Comparison of ENCODE assay signal across 17 cellular contexts in genomic region chr12:1131811-1132224, GRCh38.
A peak's percentile ranks its signal among the peaks of the same experiment; 100 is the strongest.
DNase-seq lines count a peak whose midpoint lies in the region; ATAC-seq and TF ChIP-seq lines count a peak whose summit lies in the region.
"Had no signal": no experiment of that assay in that cellular context is flagged by ENCODE, and none has a peak within 500 bp of the region (broad histone marks: within the 10 kb centered on the region; RNA-seq: fewer than 3 reads in every experiment).

No MANE protein-coding gene starts in this region.

- no peak overlapping the region for H3K9ac ChIP-seq in parathyroid adenoma

- peaks cover 11% of the 10 kb centered on the region for H3K4me1 ChIP-seq in parathyroid adenoma

- peak; percentile 28 for DNase-seq in Jurkat, Clone E6-1 (ENCODE audit: low read depth, low spot score)
- DNase-seq in NCI-H2196 treated with DMSO at 0.1 percent for 48 hours (lab: John Stamatoyannopoulos, UW; ENCODE audit: unreplicated experiment): peak; percentile 1
- DNase-seq in caudate nucleus (lab: John Stamatoyannopoulos, UW): peak in 18 of 61 donors; percentile 1 to 60 (median 10)
- no peak for DNase-seq in NCI-H146 treated with DMSO at 0.1 percent for 48 hours (lab: John Stamatoyannopoulos, UW; ENCODE audit: unreplicated experiment)
- DNase-seq in DMS153 (lab: John Stamatoyannopoulos, UW): no peak
- DNase-seq: activated CD8-positive, alpha-beta memory T cell treated with anti-CD3 and anti-CD28 coated beads for 24 hours; Kasumi-1; left lung; naive B cell; NCI-H146; NCI-H2227 treated with DMSO at 0.1 percent for 48 hours; stimulated activated CD4-positive, alpha-beta T cell treated with anti-CD3 and anti-CD28 coated beads, Interleukin-12 subunit alpha, Interleukin-12 subunit beta, amount 100 ng/mL, for 4 hours; trophoblast cell had no signal

- no peaks in the 10 kb centered on the region for H3K9me3 ChIP-seq in parathyroid adenoma (ENCODE audit: control insufficient read depth, low read length)
- H3K9me3 ChIP-seq: left lung had no signal

- H2AFZ ChIP-seq in parathyroid adenoma: no peak overlapping the region

- no peak overlapping the region for H3K4me2 ChIP-seq in parathyroid adenoma (ENCODE audit: low read length)

- TF ChIP-seq CTCF in parathyroid adenoma (IDR thresholded peaks at IDR 0.05): no peak

- no peaks in the 10 kb centered on the region for H3K79me2 ChIP-seq in parathyroid adenoma

- ATAC-seq in HG02884 (IDR thresholded peaks at IDR 0.05; ENCODE audit: unreplicated experiment): no peak
- ATAC-seq: left lung; stimulated activated memory B cell treated with anti-CD40 and anti-IgM and Interleukin-4, amounts not matched to agents 10 μg/mL and 1 μg/mL and 100 μg/mL, for 72 hours; WTC11 had no signal

- no peaks in the 10 kb centered on the region for H3K36me3 ChIP-seq in parathyroid adenoma (ENCODE audit: control insufficient read depth, insufficient read depth, low read length)
- H3K36me3 ChIP-seq: left lung had no signal

- no peak overlapping the region for H3K4me3 ChIP-seq in Jurkat, Clone E6-1 (ENCODE audit: low read length)
- H3K4me3 ChIP-seq in parathyroid adenoma (ENCODE audit: low read depth, low read length): no peak overlapping the region
- H3K4me3 ChIP-seq: left lung had no signal

- H3K27me3 ChIP-seq in parathyroid adenoma (ENCODE audit: control insufficient read depth, insufficient read depth, low read length): no peaks in the 10 kb centered on the region
- H3K27me3 ChIP-seq: left lung had no signal

- H3K27ac ChIP-seq in caudate nucleus (ENCODE audit: low read depth, low read length) (peak overlapping the region; percentile 38), parathyroid adenoma (peak overlapping the region; percentile 24)
- H3K27ac ChIP-seq: left lung had no signal

Comparison
In these comparisons a context has a peak if more than half of its experiments do, and no peak if none do; other contexts are left out.
1. DNase-seq: peak in Jurkat, Clone E6-1 (single experiment) and NCI-H2196 treated with DMSO at 0.1 percent for 48 hours (single experiment); none in NCI-H146 treated with DMSO at 0.1 percent for 48 hours (single experiment) and DMS153 (single experiment).